ENCODE assay signal across 27 cellular contexts in genomic region chr11:129949067-129949466, GRCh38.
"Had no signal": no experiment of that assay in that cellular context is flagged by ENCODE, and none has a peak within 500 bp of the region (broad histone marks: within the 10 kb centered on the region; RNA-seq: fewer than 3 reads in every experiment).

No MANE protein-coding gene starts in this region.

- FAIRE-seq: endothelial cell of umbilical vein had no signal

- H3K36me3 ChIP-seq: neural progenitor cell, prostate gland had no signal

- H3K4me3 ChIP-seq: coronary artery, esophagus muscularis mucosa, gastroesophageal sphincter, heart left ventricle, hepatocyte, left lung, mucosa of descending colon, neural progenitor cell, prostate gland, right atrium auricular region, sigmoid colon, testis, tibial artery had no signal

- H3K9me3 ChIP-seq: esophagus muscularis mucosa, gastroesophageal sphincter, heart left ventricle, left lung, mucosa of descending colon, prostate gland, right atrium auricular region, sigmoid colon, testis, tibial artery had no signal

- DNase-seq: dermis blood vessel endothelial cell; effector memory CD4-positive, alpha-beta T cell; foreskin keratinocyte; heart left ventricle; left cardiac atrium; left lung; mesenchymal stem cell; mucosa of descending colon; naive B cell; nucleus accumbens; sigmoid colon; stimulated activated CD4-positive, alpha-beta T cell treated with anti-CD3 and anti-CD28 coated beads, Interleukin-2, amount 100 ng/mL, for 24 hours; stimulated activated CD4-positive, alpha-beta T cell treated with anti-CD3 and anti-CD28 coated beads, Interleukin-4, amount 100 ng/mL, for 24 hours; stimulated activated naive CD4-positive, alpha-beta T cell treated with Interleukin-2 at 50 U/mL for 16 hours; substantia nigra; testis; tibial artery had no signal

- H3K27me3 ChIP-seq: esophagus muscularis mucosa, foreskin keratinocyte, gastroesophageal sphincter, heart left ventricle, hepatocyte, left lung, neural progenitor cell, right atrium auricular region, sigmoid colon, testis, tibial artery had no signal

- H3K27ac ChIP-seq: coronary artery, foreskin keratinocyte, gastroesophageal sphincter, neural progenitor cell, prostate gland, right atrium auricular region, sigmoid colon, testis, tibial artery had no signal

- H3K9ac ChIP-seq: neural progenitor cell had no signal

- H3K79me2 ChIP-seq: hepatocyte had no signal

- ATAC-seq: foreskin keratinocyte; gastroesophageal sphincter; heart left ventricle; left cardiac atrium; left lung; mucosa of descending colon; natural killer cell treated with Interleukin-12 subunit alpha and Interleukin-12 subunit beta and Interleukin-15 and Interleukin-18, amount 100 ng/mL, for 72 hours; stimulated activated effector memory CD8-positive, alpha-beta T cell treated with anti-CD3 and anti-CD28 coated beads, Interleukin-12 subunit alpha, Interleukin-12 subunit beta, amount 100 ng/mL, for 72 hours had no signal

- H3K4me2 ChIP-seq: hepatocyte, neural progenitor cell had no signal

- H2AFZ ChIP-seq: hepatocyte, neural progenitor cell had no signal

- H3K4me1 ChIP-seq: foreskin keratinocyte, neural progenitor cell, prostate gland, right atrium auricular region, tibial artery had no signal
